Comparison of ENCODE assay signal across 3 cellular contexts in the genomic region with DNA sequence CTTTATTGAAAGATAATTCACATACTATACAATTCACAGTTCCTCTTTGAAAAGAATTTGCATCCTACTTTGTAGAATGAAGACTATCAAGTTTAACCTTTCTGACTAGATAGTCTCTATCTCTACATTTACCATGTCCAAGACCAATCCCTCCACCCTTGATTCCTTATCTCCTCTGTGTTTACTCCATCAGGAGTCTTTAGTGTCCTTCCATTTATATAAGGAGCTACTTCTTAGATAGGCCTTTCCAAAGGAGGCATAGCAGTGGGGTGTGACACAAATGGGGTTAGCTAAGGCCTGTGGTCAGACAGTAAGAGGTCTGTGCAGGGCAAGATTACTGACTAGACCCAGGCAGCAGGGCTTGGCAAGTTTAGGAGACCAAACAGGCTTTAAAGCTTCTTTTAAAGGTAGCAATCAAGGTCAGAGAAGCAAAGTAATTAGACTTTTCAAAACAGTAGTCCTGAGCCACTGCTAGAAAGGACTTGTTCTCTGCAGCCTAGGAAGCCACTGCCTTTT.
TF ChIP-seq lines count a peak whose summit lies in the region.

No MANE protein-coding gene starts in this region.

TF ChIP-seq in SK-N-SH, 30 proteins besides CTCF, POLR2A, EP300 and RAD21 (continued from another document and continues in another):
- no peak for TF ChIP-seq CHD2 (IDR thresholded peaks at IDR 0.05; ENCODE audit: low read length, partially characterized antibody)
- no peak for TF ChIP-seq ZBTB33 (IDR thresholded peaks at IDR 0.05; ENCODE audit: borderline replicate concordance, low read depth)
- TF ChIP-seq, protein P1, sequence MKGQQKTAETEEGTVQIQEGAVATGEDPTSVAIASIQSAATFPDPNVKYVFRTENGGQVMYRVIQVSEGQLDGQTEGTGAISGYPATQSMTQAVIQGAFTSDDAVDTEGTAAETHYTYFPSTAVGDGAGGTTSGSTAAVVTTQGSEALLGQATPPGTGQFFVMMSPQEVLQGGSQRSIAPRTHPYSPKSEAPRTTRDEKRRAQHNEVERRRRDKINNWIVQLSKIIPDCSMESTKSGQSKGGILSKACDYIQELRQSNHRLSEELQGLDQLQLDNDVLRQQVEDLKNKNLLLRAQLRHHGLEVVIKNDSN (IDR thresholded peaks at IDR 0.05; ENCODE audit: borderline replicate concordance, low read depth), result no peak
- TF ChIP-seq SIN3A (IDR thresholded peaks at IDR 0.05; ENCODE audit: borderline replicate concordance, low read depth, low read length), result no peak
- TF ChIP-seq FOXM1 (IDR thresholded peaks at IDR 0.05; ENCODE audit: low read depth), result no peak
- TF ChIP-seq REST (IDR thresholded peaks at IDR 0.05; ENCODE audit: low read depth, low read length), result no peak
- no peak for TF ChIP-seq YY1 (IDR thresholded peaks at IDR 0.05; ENCODE audit: low read depth)
- TF ChIP-seq EZH2phosphoT487 (IDR thresholded peaks at IDR 0.05; ENCODE audit: borderline replicate concordance, low read depth), result no peak

TF ChIP-seq in SK-N-SH treated with all-trans-retinoic acid at 6 μM for 48 hours, 23 proteins besides CTCF, POLR2A, EP300 and RAD21 (continued from another document):
- TF ChIP-seq, protein P2, sequence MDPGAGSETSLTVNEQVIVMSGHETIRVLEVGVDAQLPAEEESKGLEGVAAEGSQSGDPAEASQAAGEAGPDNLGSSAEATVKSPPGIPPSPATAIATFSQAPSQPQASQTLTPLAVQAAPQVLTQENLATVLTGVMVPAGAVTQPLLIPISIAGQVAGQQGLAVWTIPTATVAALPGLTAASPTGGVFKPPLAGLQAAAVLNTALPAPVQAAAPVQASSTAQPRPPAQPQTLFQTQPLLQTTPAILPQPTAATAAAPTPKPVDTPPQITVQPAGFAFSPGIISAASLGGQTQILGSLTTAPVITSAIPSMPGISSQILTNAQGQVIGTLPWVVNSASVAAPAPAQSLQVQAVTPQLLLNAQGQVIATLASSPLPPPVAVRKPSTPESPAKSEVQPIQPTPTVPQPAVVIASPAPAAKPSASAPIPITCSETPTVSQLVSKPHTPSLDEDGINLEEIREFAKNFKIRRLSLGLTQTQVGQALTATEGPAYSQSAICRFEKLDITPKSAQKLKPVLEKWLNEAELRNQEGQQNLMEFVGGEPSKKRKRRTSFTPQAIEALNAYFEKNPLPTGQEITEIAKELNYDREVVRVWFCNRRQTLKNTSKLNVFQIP (CRISPR knock-in tag; IDR thresholded peaks at IDR 0.05; ENCODE audit: borderline replicate concordance, low read depth), result no peak
TF ChIP-seq in SK-N-SH treated with all-trans-retinoic acid at 6 μM for 48 hours: peak in this region for 0.

TF ChIP-seq in GM12878, 131 proteins besides CTCF, POLR2A, EP300 and RAD21 (continued from another document):
- TF ChIP-seq SPI1 (IDR thresholded peaks at IDR 0.05; ENCODE audit: borderline replicate concordance, insufficient read depth, low read depth, low read length) (peak; percentile 34; the same call in 1 of the 2 replicates), RUNX3 (IDR thresholded peaks at IDR 0.05; ENCODE audit: low read length) (peak; percentile 28; the same call in 1 of the 2 replicates)
